In genomic region chr17:74873036-74873873, GRCh38 we compare ENCODE assay signal across 1 cellular context.
TF ChIP-seq lines count a peak whose summit lies in the region.

No MANE protein-coding gene starts in this region.

TF ChIP-seq in HepG2, 621 proteins besides CTCF, POLR2A, EP300 and RAD21 (continued from another document and continues in another):
- TF ChIP-seq REL (CRISPR knock-in tag; conservative IDR thresholded peaks at IDR 0.05): no peak
- TF ChIP-seq, protein P1, sequence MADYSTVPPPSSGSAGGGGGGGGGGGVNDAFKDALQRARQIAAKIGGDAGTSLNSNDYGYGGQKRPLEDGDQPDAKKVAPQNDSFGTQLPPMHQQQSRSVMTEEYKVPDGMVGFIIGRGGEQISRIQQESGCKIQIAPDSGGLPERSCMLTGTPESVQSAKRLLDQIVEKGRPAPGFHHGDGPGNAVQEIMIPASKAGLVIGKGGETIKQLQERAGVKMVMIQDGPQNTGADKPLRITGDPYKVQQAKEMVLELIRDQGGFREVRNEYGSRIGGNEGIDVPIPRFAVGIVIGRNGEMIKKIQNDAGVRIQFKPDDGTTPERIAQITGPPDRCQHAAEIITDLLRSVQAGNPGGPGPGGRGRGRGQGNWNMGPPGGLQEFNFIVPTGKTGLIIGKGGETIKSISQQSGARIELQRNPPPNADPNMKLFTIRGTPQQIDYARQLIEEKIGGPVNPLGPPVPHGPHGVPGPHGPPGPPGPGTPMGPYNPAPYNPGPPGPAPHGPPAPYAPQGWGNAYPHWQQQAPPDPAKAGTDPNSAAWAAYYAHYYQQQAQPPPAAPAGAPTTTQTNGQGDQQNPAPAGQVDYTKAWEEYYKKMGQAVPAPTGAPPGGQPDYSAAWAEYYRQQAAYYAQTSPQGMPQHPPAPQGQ (CRISPR knock-in tag; IDR thresholded peaks at IDR 0.05; ENCODE audit: borderline replicate concordance): no peak
- TF ChIP-seq CHD2 (IDR thresholded peaks at IDR 0.05; ENCODE audit: low read depth, low read length): no peak; the same call in 1 of the 2 replicates
- TF ChIP-seq, protein P2, sequence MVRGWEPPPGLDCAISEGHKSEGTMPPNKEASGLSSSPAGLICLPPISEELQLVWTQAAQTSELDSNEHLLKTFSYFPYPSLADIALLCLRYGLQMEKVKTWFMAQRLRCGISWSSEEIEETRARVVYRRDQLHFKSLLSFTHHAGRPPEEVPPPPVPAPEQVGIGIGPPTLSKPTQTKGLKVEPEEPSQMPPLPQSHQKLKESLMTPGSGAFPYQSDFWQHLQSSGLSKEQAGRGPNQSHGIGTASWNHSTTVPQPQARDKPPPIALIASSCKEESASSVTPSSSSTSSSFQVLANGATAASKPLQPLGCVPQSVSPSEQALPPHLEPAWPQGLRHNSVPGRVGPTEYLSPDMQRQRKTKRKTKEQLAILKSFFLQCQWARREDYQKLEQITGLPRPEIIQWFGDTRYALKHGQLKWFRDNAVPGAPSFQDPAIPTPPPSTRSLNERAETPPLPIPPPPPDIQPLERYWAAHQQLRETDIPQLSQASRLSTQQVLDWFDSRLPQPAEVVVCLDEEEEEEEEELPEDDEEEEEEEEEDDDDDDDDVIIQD (CRISPR knock-in tag; IDR thresholded peaks at IDR 0.05; ENCODE audit: low read depth): no peak; the same call in 1 of the 2 replicates
- TF ChIP-seq HMG20B (CRISPR knock-in tag; conservative IDR thresholded peaks at IDR 0.05): peak; percentile 48; the same call in 1 of the 2 replicates
- TF ChIP-seq ZBTB43 (CRISPR knock-in tag; conservative IDR thresholded peaks at IDR 0.05): no peak
- TF ChIP-seq, protein P3, sequence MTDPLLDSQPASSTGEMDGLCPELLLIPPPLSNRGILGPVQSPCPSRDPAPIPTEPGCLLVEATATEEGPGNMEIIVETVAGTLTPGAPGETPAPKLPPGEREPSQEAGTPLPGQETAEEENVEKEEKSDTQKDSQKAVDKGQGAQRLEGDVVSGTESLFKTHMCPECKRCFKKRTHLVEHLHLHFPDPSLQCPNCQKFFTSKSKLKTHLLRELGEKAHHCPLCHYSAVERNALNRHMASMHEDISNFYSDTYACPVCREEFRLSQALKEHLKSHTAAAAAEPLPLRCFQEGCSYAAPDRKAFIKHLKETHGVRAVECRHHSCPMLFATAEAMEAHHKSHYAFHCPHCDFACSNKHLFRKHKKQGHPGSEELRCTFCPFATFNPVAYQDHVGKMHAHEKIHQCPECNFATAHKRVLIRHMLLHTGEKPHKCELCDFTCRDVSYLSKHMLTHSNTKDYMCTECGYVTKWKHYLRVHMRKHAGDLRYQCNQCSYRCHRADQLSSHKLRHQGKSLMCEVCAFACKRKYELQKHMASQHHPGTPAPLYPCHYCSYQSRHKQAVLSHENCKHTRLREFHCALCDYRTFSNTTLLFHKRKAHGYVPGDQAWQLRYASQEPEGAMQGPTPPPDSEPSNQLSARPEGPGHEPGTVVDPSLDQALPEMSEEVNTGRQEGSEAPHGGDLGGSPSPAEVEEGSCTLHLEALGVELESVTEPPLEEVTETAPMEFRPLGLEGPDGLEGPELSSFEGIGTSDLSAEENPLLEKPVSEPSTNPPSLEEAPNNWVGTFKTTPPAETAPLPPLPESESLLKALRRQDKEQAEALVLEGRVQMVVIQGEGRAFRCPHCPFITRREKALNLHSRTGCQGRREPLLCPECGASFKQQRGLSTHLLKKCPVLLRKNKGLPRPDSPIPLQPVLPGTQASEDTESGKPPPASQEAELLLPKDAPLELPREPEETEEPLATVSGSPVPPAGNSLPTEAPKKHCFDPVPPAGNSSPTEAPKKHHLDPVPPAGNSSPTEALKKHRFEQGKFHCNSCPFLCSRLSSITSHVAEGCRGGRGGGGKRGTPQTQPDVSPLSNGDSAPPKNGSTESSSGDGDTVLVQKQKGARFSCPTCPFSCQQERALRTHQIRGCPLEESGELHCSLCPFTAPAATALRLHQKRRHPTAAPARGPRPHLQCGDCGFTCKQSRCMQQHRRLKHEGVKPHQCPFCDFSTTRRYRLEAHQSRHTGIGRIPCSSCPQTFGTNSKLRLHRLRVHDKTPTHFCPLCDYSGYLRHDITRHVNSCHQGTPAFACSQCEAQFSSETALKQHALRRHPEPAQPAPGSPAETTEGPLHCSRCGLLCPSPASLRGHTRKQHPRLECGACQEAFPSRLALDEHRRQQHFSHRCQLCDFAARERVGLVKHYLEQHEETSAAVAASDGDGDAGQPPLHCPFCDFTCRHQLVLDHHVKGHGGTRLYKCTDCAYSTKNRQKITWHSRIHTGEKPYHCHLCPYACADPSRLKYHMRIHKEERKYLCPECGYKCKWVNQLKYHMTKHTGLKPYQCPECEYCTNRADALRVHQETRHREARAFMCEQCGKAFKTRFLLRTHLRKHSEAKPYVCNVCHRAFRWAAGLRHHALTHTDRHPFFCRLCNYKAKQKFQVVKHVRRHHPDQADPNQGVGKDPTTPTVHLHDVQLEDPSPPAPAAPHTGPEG (CRISPR knock-in tag; IDR thresholded peaks at IDR 0.05): no peak
- TF ChIP-seq, protein P4, sequence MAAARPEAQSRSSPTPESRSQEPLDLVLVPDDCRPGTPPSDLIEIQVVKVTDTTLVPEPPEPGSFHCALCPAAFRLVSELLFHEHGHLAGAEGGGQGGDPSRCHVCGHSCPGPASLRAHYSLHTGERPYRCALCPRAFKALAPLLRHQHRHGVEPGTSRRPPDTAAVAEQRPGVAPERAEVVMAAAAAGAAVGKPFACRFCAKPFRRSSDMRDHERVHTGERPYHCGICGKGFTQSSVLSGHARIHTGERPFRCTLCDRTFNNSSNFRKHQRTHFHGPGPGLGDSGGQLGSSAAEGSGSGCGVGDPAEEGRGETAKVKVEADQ (CRISPR knock-in tag; IDR thresholded peaks at IDR 0.05; ENCODE audit: borderline replicate concordance): no peak
- no peak; the same call in 1 of the 2 replicates for TF ChIP-seq ZNF776 (CRISPR knock-in tag; IDR thresholded peaks at IDR 0.05)
- no peak for TF ChIP-seq FOXA1 (IDR thresholded peaks at IDR 0.05)
- no peak for TF ChIP-seq FOXA1 (CRISPR knock-in tag; IDR thresholded peaks at IDR 0.05)
- no peak for TF ChIP-seq ZNF510 (CRISPR knock-in tag; IDR thresholded peaks at IDR 0.05; ENCODE audit: low read depth)
- TF ChIP-seq KDM3A (CRISPR knock-in tag; IDR thresholded peaks at IDR 0.05; ENCODE audit: low read depth): no peak
- TF ChIP-seq, protein P5, sequence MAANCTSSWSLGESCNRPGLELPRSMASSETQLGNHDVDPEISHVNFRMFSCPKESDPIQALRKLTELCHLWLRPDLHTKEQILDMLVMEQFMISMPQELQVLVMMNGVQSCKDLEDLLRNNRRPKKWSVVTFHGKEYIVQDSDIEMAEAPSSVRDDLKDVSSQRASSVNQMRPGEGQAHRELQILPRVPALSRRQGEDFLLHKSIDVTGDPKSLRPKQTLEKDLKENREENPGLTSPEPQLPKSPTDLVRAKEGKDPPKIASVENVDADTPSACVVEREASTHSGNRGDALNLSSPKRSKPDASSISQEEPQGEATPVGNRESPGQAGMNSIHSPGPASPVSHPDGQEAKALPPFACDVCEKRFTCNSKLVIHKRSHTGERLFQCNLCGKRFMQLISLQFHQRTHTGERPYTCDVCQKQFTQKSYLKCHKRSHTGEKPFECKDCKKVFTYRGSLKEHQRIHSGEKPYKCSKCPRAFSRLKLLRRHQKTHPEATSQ (CRISPR knock-in tag; IDR thresholded peaks at IDR 0.05; ENCODE audit: borderline replicate concordance): peak; percentile 58; the same call in 1 of the 2 replicates
- TF ChIP-seq ZNF326 (CRISPR knock-in tag; IDR thresholded peaks at IDR 0.05; ENCODE audit: borderline replicate concordance): no peak
- TF ChIP-seq PAXIP1 (CRISPR knock-in tag; conservative IDR thresholded peaks at IDR 0.05): peak; percentile 50
- TF ChIP-seq MAFK (conservative IDR thresholded peaks at IDR 0.05 in 1 of 2, IDR thresholded peaks at IDR 0.05 in 1 of 2; ENCODE audit: low read length in 2 of 2): no peak
- no peak for TF ChIP-seq ATAD3A (CRISPR knock-in tag; IDR thresholded peaks at IDR 0.05)
- no peak for TF ChIP-seq HNRNPH1 (optimal IDR thresholded peaks at IDR 0.05; ENCODE audit: low read depth, low read length)
- TF ChIP-seq ZNF687 (CRISPR knock-in tag; IDR thresholded peaks at IDR 0.05): peak; percentile 79
- peak; percentile 69; the same call in 1 of the 2 replicates for TF ChIP-seq NR2F2 (IDR thresholded peaks at IDR 0.05; ENCODE audit: borderline replicate concordance, low read depth)
- no peak for TF ChIP-seq ZNF10 (CRISPR knock-in tag; IDR thresholded peaks at IDR 0.05; ENCODE audit: borderline replicate concordance, low read depth)
- 0 out of 2 replicates have a peak, but pooled peaks have one; percentile 64 for TF ChIP-seq ZNF607 (CRISPR knock-in tag; IDR thresholded peaks at IDR 0.05; ENCODE audit: borderline replicate concordance)
- no peak for TF ChIP-seq GABPA (IDR thresholded peaks at IDR 0.05; ENCODE audit: low read depth, low read length)
- TF ChIP-seq GABPA (CRISPR knock-in tag; IDR thresholded peaks at IDR 0.05; ENCODE audit: low read depth): peak; percentile 72
- peak; percentile 52; the same call in 1 of the 2 replicates for TF ChIP-seq ZFX (CRISPR knock-in tag; IDR thresholded peaks at IDR 0.05; ENCODE audit: low read depth)
- TF ChIP-seq, protein P6, sequence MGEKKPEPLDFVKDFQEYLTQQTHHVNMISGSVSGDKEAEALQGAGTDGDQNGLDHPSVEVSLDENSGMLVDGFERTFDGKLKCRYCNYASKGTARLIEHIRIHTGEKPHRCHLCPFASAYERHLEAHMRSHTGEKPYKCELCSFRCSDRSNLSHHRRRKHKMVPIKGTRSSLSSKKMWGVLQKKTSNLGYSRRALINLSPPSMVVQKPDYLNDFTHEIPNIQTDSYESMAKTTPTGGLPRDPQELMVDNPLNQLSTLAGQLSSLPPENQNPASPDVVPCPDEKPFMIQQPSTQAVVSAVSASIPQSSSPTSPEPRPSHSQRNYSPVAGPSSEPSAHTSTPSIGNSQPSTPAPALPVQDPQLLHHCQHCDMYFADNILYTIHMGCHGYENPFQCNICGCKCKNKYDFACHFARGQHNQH (CRISPR knock-in tag; IDR thresholded peaks at IDR 0.05): peak; percentile 60
- peak; percentile 67; the same call in 1 of the 2 replicates for TF ChIP-seq SP140L (CRISPR knock-in tag; IDR thresholded peaks at IDR 0.05; ENCODE audit: borderline replicate concordance)
- no peak for TF ChIP-seq MLLT10 (CRISPR knock-in tag; IDR thresholded peaks at IDR 0.05)
- no peak for TF ChIP-seq ZNF180 (CRISPR knock-in tag; IDR thresholded peaks at IDR 0.05; ENCODE audit: borderline replicate concordance, low read depth)
